ENCODE assay signal across 28 cellular contexts in the genomic region with DNA sequence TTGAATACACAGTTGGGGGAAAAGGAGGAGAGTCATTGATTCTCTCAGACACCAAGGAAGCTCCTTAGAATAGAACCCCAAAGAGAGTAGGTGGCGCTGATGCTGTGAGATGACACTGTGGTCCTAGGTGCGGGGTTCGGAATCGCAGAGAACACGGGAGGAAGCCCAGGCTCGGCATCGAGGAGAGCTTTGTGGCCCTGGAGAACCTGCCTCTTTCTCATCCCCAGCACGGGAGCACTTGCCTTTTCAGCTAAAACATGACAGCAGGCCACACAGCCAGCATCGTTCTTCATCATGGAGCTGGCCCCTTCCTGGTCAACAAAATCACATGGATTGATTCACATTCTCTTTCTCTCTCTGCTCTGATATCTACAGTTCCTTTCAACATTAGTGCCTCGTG.
"Had no signal": no experiment of that assay in that cellular context is flagged by ENCODE, and none has a peak within 500 bp of the region (broad histone marks: within the 10 kb centered on the region; RNA-seq: fewer than 3 reads in every experiment).

No MANE protein-coding gene starts in this region.

- H2AFZ ChIP-seq: neural progenitor cell, parathyroid adenoma had no signal

- H3K9ac ChIP-seq: neural progenitor cell, parathyroid adenoma had no signal

- H3K36me3 ChIP-seq: left lung, lower lobe of right lung, neural progenitor cell, right lobe of liver, stomach, thyroid gland, transverse colon, upper lobe of left lung, vagina had no signal

- H3K9me3 ChIP-seq: left lung, lower lobe of right lung, mucosa of descending colon, psoas muscle, right lobe of liver, testis, thyroid gland, transverse colon, upper lobe of left lung, vagina had no signal

- H3K4me1 ChIP-seq: left lung, lower lobe of right lung, neural progenitor cell, parathyroid adenoma, psoas muscle, right lobe of liver, stomach, testis, thyroid gland, transverse colon, upper lobe of left lung, vagina had no signal

- H3K4me2 ChIP-seq: neural progenitor cell, smooth muscle cell had no signal

- DNase-seq: head of caudate nucleus; hippocampal formation; left colon; left lung; lower lobe of right lung; mammary epithelial cell; mesendoderm; midbrain; mucosa of descending colon; naive thymus-derived CD4-positive, alpha-beta T cell; psoas muscle; right lobe of liver; stimulated activated CD4-positive, alpha-beta T cell treated with anti-CD3 and anti-CD28 coated beads, Interleukin-12 subunit alpha, Interleukin-12 subunit beta, amount 100 ng/mL, for 4 hours; stimulated activated CD4-positive, alpha-beta T cell treated with anti-CD3 and anti-CD28 coated beads, Interleukin-15, amount 100 ng/mL, for 24 hours; stimulated activated CD4-positive, alpha-beta T cell treated with anti-CD3 and anti-CD28 coated beads, Interleukin-2, amount 100 ng/mL, for 24 hours; stimulated activated CD4-positive, alpha-beta T cell treated with anti-CD3 and anti-CD28 coated beads, Interleukin-4, amount 100 ng/mL, for 1 hour; stimulated activated naive B cell treated with anti-CD40 and anti-IgM and Interleukin-4, amounts not matched to agents 10 μg/mL and 1 μg/mL and 100 μg/mL, for 72 hours; stimulated activated naive CD8-positive, alpha-beta T cell treated with anti-CD3 and anti-CD28 coated beads, Interleukin-15, Interleukin-2, amounts not matched to agents 100 U/mL and 50 U/mL, for 24 hours; stomach; testis; thyroid gland; transverse colon; upper lobe of left lung had no signal

- ATAC-seq: left colon; left lung; lower lobe of right lung; mucosa of descending colon; naive thymus-derived CD4-positive, alpha-beta T cell; natural killer cell treated with Interleukin-12 subunit alpha and Interleukin-12 subunit beta and Interleukin-15 and Interleukin-18, amount 100 ng/mL, for 72 hours; psoas muscle; right lobe of liver; stimulated activated naive B cell treated with anti-CD40 and anti-IgM and Interleukin-4, amounts not matched to agents 10 μg/mL and 1 μg/mL and 100 μg/mL, for 72 hours; stimulated activated naive CD8-positive, alpha-beta T cell treated with anti-CD3 and anti-CD28 coated beads, Interleukin-15, Interleukin-2, amounts not matched to agents 100 U/mL and 50 U/mL, for 24 hours had no signal

- H3K4me3 ChIP-seq: left lung, lower lobe of right lung, mucosa of descending colon, neural progenitor cell, psoas muscle, right lobe of liver, smooth muscle cell, stomach, testis, thyroid gland, transverse colon, upper lobe of left lung, vagina had no signal

- H3K27ac ChIP-seq: left lung, lower lobe of right lung, neural progenitor cell, parathyroid adenoma, psoas muscle, right lobe of liver, stomach, testis, thyroid gland, transverse colon, upper lobe of left lung, vagina had no signal

- H3K27me3 ChIP-seq: neural progenitor cell, right lobe of liver, stomach, testis, thyroid gland, transverse colon, upper lobe of left lung, vagina had no signal
